ENCODE assay signal across 1 cellular context in genomic region chr1:172724746-172725613, GRCh38.
TF ChIP-seq lines count a peak whose summit lies in the region.

No MANE protein-coding gene starts in this region.

TF ChIP-seq in HepG2, 621 proteins besides CTCF, POLR2A, EP300 and RAD21 (continued from another document):
- TF ChIP-seq, protein P1, sequence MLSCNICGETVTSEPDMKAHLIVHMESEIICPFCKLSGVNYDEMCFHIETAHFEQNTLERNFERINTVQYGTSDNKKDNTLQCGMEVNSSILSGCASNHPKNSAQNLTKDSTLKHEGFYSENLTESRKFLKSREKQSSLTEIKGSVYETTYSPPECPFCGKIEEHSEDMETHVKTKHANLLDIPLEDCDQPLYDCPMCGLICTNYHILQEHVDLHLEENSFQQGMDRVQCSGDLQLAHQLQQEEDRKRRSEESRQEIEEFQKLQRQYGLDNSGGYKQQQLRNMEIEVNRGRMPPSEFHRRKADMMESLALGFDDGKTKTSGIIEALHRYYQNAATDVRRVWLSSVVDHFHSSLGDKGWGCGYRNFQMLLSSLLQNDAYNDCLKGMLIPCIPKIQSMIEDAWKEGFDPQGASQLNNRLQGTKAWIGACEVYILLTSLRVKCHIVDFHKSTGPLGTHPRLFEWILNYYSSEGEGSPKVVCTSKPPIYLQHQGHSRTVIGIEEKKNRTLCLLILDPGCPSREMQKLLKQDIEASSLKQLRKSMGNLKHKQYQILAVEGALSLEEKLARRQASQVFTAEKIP (CRISPR knock-in tag; IDR thresholded peaks at IDR 0.05; ENCODE audit: borderline replicate concordance): no peak
- TF ChIP-seq GMEB2 (CRISPR knock-in tag; IDR thresholded peaks at IDR 0.05; ENCODE audit: low read depth): no peak
- TF ChIP-seq ATF1 (CRISPR knock-in tag; IDR thresholded peaks at IDR 0.05): no peak
- TF ChIP-seq IKZF1 (IDR thresholded peaks at IDR 0.05): no peak
- TF ChIP-seq ZNF224 (CRISPR knock-in tag; IDR thresholded peaks at IDR 0.05): no peak
